Comparison of ENCODE assay signal across 16 cellular contexts in the genomic region with DNA sequence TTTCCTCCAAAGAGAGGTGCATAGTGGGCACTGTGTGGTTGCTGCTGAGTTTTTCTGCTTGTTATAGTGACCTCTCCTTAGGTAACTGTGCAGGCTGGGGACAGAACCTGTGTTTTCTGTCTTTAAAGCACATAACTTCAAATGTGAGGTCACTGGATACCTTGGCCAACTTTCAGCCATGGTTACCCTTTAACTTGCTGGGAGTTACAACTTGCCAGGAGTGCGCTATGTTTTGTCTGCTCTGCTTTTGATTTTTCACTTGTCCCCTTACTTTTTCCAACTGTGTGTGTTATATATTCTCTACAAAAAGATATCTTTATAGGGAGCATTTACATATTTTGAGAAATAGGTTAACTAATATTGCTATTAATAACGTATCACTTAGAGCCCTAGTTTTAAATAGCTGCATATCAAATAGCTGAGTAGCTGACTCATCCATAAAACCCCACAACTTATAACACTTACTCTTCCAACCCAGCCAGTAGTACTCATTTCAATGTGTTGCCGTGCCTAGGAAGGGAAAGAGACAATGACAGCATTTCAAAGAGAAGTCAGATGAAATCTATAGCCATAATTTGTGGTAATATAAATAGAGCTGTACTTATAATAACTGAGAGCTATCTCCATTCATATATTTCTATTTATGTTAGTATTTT. TPM values are rescaled to one million over a fixed set of nuclear protein-coding genes. Genes with fewer than 3 reads are reported as not detected.
DNase-seq lines count a peak whose midpoint lies in the region; ATAC-seq and TF ChIP-seq lines count a peak whose summit lies in the region.
"Had no signal": no experiment of that assay in that cellular context is flagged by ENCODE, and none has a peak within 500 bp of the region (broad histone marks: within the 10 kb centered on the region; RNA-seq: fewer than 3 reads in every experiment).

No MANE protein-coding gene starts in this region.

- no peak overlapping the region for H2AFZ ChIP-seq in PC-3 (ENCODE audit: low read length)

- peak; percentile 70 for ATAC-seq in activated CD4-positive, alpha-beta T cell treated with anti-CD3 and anti-CD28 coated beads for 36 hours
- no peak for ATAC-seq in PC-3

- H3K27ac Mint-ChIP-seq in activated CD4-positive, alpha-beta T cell treated with anti-CD3 and anti-CD28 coated beads for 36 hours, result no peak overlapping the region
- H3K27ac Mint-ChIP-seq: H9 had no signal

- H3K9me2 ChIP-seq in PC-3 (replicated peaks; ENCODE audit: low read length), result no peaks in the 10 kb centered on the region

- TF ChIP-seq POLR2A in stomach (IDR thresholded peaks at IDR 0.05), result no peak

- TF ChIP-seq CTCF in PC-3 (conservative IDR thresholded peaks at IDR 0.05; ENCODE audit: low read depth, low read length) (no peak), epithelial cell of proximal tubule (conservative IDR thresholded peaks at IDR 0.05; ENCODE audit: low read depth, low read length) (no peak), GM20000 (IDR thresholded peaks at IDR 0.05; ENCODE audit: extremely low read depth, missing control alignments) (no peak), stomach (IDR thresholded peaks at IDR 0.05) (no peak)

- peaks cover 43% of the 10 kb centered on the region for H3K4me1 ChIP-seq in PC-3 (ENCODE audit: insufficient read depth, low read length)
- peaks cover 0 to 5% (median 3%) of the 10 kb centered on the region in 4 donors for H3K4me1 ChIP-seq in stomach

- CTCF ChIA-PET in activated CD4-positive, alpha-beta T cell treated with anti-CD3 and anti-CD28 coated beads for 36 hours (lab: Charles Lee), result interaction anchor here (0.5 to 2.7 kb wide), 5 partner anchors 7 to 1594 kb away, joined by 3 to 8 read pairs (median 5); no protein-coding TSS in a partner anchor
- CTCF ChIA-PET in PC-3 (lab: Charles Lee), result no interaction called here

- DNase-seq in activated CD4-positive, alpha-beta T cell treated with anti-CD3 and anti-CD28 coated beads for 36 hours, result no peak
- DNase-seq in activated CD4-positive, alpha-beta T cell treated with anti-CD3 and anti-CD28 coated beads, Interleukin-2, amount 50 U/mL, for 48 hours, result no peak
- DNase-seq in PC-3 (no peak), epithelial cell of proximal tubule (ENCODE audit: low read depth) (peak; percentile 70), mucosa of gallbladder (ENCODE audit: low spot score) (peak; percentile 23), GM20000 (ENCODE audit: low spot score) (no peak), stomach (no peak), NCI-H526 treated with DMSO at 0.1 percent for 48 hours (lab: John Stamatoyannopoulos, UW) (no peak)
- DNase-seq: activated CD8-positive, alpha-beta memory T cell treated with anti-CD3 and anti-CD28 coated beads for 24 hours; DMS79; H9; NCI-H2081; nephron progenitor cell; trophoblast cell had no signal

- BruUV-seq in PC-3 (replicated peaks; lab: Mats Ljungman, UMichigan), result no TSS peak

- H4K20me1 ChIP-seq in PC-3 (ENCODE audit: low read length), result no peaks in the 10 kb centered on the region

- H3K4me1 Mint-ChIP-seq in activated CD4-positive, alpha-beta T cell treated with anti-CD3 and anti-CD28 coated beads for 36 hours, result peaks cover 43% of the 10 kb centered on the region

- H3F3A ChIP-seq in PC-3 (ENCODE audit: low read length, unreplicated experiment), result peaks cover 5% of the 10 kb centered on the region

- H3K9me3 ChIP-seq in PC-3 (ENCODE audit: low read length), result no peaks in the 10 kb centered on the region
- H3K9me3 ChIP-seq in stomach, result no peaks in the 10 kb centered on the region

- H3K79me2 ChIP-seq in PC-3 (ENCODE audit: low read length), result no peaks in the 10 kb centered on the region

- H3K27ac ChIP-seq in PC-3 (ENCODE audit: low read length), result no peak overlapping the region
- H3K27ac ChIP-seq in stomach, result no peak overlapping the region

- WGBS in stomach, 5 donors, result 59 to 81% (median 72%) methylated on average over 3 of the region's 3 CpGs

- H3K36me3 Mint-ChIP-seq in activated CD4-positive, alpha-beta T cell treated with anti-CD3 and anti-CD28 coated beads for 36 hours (ENCODE audit: low read depth), result peaks cover 24% of the 10 kb centered on the region
- H3K36me3 Mint-ChIP-seq: brain had no signal

- H3K4me3 ChIP-seq in PC-3 (ENCODE audit: low read length) (no peak overlapping the region), epithelial cell of proximal tubule (ENCODE audit: low read depth, low read length) (no peak overlapping the region), stomach (no peak overlapping the region)
- H3K4me3 ChIP-seq: smooth muscle cell had no signal

- no peak overlapping the region for H3K4me3 Mint-ChIP-seq in activated CD4-positive, alpha-beta T cell treated with anti-CD3 and anti-CD28 coated beads for 36 hours
- H3K4me3 Mint-ChIP-seq: H9, nephron progenitor cell had no signal

- H3K27me3 ChIP-seq in PC-3 (ENCODE audit: low read length) (no peaks in the 10 kb centered on the region), stomach (no peaks in the 10 kb centered on the region)

- H3K9me3 Mint-ChIP-seq in activated CD4-positive, alpha-beta T cell treated with anti-CD3 and anti-CD28 coated beads for 36 hours (ENCODE audit: low read depth), result no peaks in the 10 kb centered on the region
- H3K9me3 Mint-ChIP-seq: brain, H9, nephron progenitor cell had no signal

- POLR2A ChIA-PET in activated CD4-positive, alpha-beta T cell treated with anti-CD3 and anti-CD28 coated beads for 36 hours (lab: Charles Lee), result interaction anchor here (0.9 kb wide), 1 partner anchor 50 kb away, joined by 3 read pairs; no protein-coding TSS in a partner anchor
- POLR2A ChIA-PET in PC-3 (lab: Charles Lee; ENCODE audit: unreplicated experiment), result no interaction called here

- intact Hi-C loops in activated CD4-positive, alpha-beta T cell treated with anti-CD3 and anti-CD28 coated beads for 36 hours (cut with DNase I, micrococcal nuclease), result no loop called here
- intact Hi-C loops in PC-3 (cut with micrococcal nuclease) (no loop called here), stomach (cut with DNase I; ENCODE audit: low total_unique reads) (no loop called here)

- H3K9ac ChIP-seq in PC-3 (ENCODE audit: low read length), result no peak overlapping the region

- H3K36me3 ChIP-seq in PC-3 (ENCODE audit: low read depth, low read length) (no peaks in the 10 kb centered on the region), stomach (no peaks in the 10 kb centered on the region)

- H3K27me3 Mint-ChIP-seq in activated CD4-positive, alpha-beta T cell treated with anti-CD3 and anti-CD28 coated beads for 36 hours, result no peaks in the 10 kb centered on the region
- H3K27me3 Mint-ChIP-seq: brain had no signal

- no peak for TF ChIP-seq EP300 in stomach (IDR thresholded peaks at IDR 0.05)

- H3K4me2 ChIP-seq in PC-3 (ENCODE audit: low read length), result 0 out of 2 replicates have a peak overlapping the region, but pooled peaks have one; percentile 4
- H3K4me2 ChIP-seq: smooth muscle cell had no signal

RNA-seq across cellular contexts. Expression of gene DPP4, which starts 51.6 kb away (rescaled TPM):
- 10 to 100 TPM; 15.9 to 22.4 TPM for total RNA-seq in activated CD4-positive, alpha-beta T cell treated with anti-CD3 and anti-CD28 coated beads for 36 hours
- total RNA-seq in PC-3 (2014; rRNA removed) (14.8 and 23.3 TPM in 2 replicates), epithelial cell of proximal tubule (52.9 and 104 TPM in 2 replicates), mucosa of gallbladder (28.1 TPM), stomach (10 to 100 TPM in 2 of 5 donors, 1 to 10 TPM in 2, under 1 TPM in 1; 0.58 to 30.1 (median 7.6) TPM)
- polyA plus RNA-seq in stomach, result 1 to 10 TPM in 1 of 3 donors, under 1 TPM in 2; 0.15 to 3.1 (median 0.58) TPM

Comparison
In these comparisons a context has a peak if more than half of its experiments do, and no peak if none do; other contexts are left out.
1. DNase-seq: peak in epithelial cell of proximal tubule (single experiment) and mucosa of gallbladder (single experiment); none in activated CD4-positive, alpha-beta T cell treated with anti-CD3 and anti-CD28 coated beads for 36 hours (single experiment), activated CD4-positive, alpha-beta T cell treated with anti-CD3 and anti-CD28 coated beads, Interleukin-2, amount 50 U/mL, for 48 hours (0 of 2), PC-3 (single experiment), GM20000 (single experiment), stomach (single experiment) and NCI-H526 treated with DMSO at 0.1 percent for 48 hours (single experiment).